25 cellular contexts compared by ENCODE assay signal in the genomic region with DNA sequence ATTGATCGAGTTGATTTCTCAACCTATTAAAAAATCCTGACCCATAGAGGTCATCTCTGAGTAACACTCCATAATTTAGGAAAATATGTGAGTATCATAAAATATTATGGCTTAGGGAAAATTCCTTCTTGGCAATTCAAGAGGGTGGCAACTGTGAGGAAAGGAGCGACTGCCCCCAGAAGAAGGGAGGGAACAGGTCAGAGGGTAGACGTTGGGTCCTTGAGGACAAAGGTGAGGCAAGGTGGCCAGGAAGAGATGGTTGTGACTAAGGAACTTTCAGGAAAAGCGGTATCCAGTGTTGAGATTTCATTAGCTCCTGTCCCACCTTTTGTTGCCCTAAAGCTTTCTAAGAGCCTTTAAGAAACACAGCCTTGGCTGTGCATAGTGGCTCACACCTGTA. TPM values are rescaled to one million over a fixed set of nuclear protein-coding genes. Genes with fewer than 3 reads are reported as not detected.
A peak's percentile ranks its signal among the peaks of the same experiment; 100 is the strongest.
DNase-seq lines count a peak whose midpoint lies in the region; ATAC-seq and TF ChIP-seq lines count a peak whose summit lies in the region.
"Had no signal": no experiment of that assay in that cellular context is flagged by ENCODE, and none has a peak within 500 bp of the region (broad histone marks: within the 10 kb centered on the region; RNA-seq: fewer than 3 reads in every experiment).

No MANE protein-coding gene starts in this region.

- no CpG with 5 or more reads among the region's 4 CpGs for WGBS in neuronal stem cell (ENCODE audit: extremely low coverage in 2 of 2, insufficient read length in 2 of 2, insufficient replicate concordance in 1 of 2), 2 donors

- no peak overlapping the region for H3K27ac Mint-ChIP-seq in activated CD4-positive, alpha-beta T cell treated with anti-CD3 and anti-CD28 coated beads, Interleukin-2, amount 10 ng/mL, durations not matched to agents 24 days and 14 days
- H3K27ac Mint-ChIP-seq: CD14-positive monocyte; CD4-positive, alpha-beta memory T cell; CD4-positive, CD25-positive, alpha-beta regulatory T cell had no signal

- H2BK12ac ChIP-seq in neuronal stem cell (ENCODE audit: low read length) = no peak overlapping the region

- no peak overlapping the region for H2AK5ac ChIP-seq in neuronal stem cell (ENCODE audit: low read depth, low read length)

- no peak overlapping the region for H2BK15ac ChIP-seq in neuronal stem cell (ENCODE audit: low read length)

- no peak overlapping the region for H2BK120ac ChIP-seq in neuronal stem cell (ENCODE audit: low read depth, low read length)

- no peak overlapping the region for H3K4me2 ChIP-seq in neuronal stem cell (ENCODE audit: insufficient read depth, low read length, poor library complexity, severe bottlenecking)
- H3K4me2 ChIP-seq: BLaER1 had no signal

- no peak overlapping the region for H2BK5ac ChIP-seq in neuronal stem cell (ENCODE audit: low read length)

- H3K23ac ChIP-seq in neuronal stem cell (ENCODE audit: low read depth, low read length, poor library complexity) = no peak overlapping the region

- intact Hi-C loops in left colon (cut with DNase I, micrococcal nuclease) = no loop called here
- intact Hi-C loops in mucosa of descending colon (cut with DNase I, micrococcal nuclease) = no loop called here
- intact Hi-C loops in activated CD4-positive, alpha-beta T cell treated with anti-CD3 and anti-CD28 coated beads, Interleukin-2, amount 10 ng/mL, durations not matched to agents 24 days and 14 days (cut with micrococcal nuclease) = no loop called here

- H4K8ac ChIP-seq in neuronal stem cell (ENCODE audit: low read depth, low read length) = no peak overlapping the region

- no peak overlapping the region for H3K27ac ChIP-seq in neuronal stem cell (replicated peaks; ENCODE audit: low read length)
- H3K27ac ChIP-seq: BLaER1 had no signal

- no peak overlapping the region for H3K4ac ChIP-seq in neuronal stem cell (ENCODE audit: low read length)

- no peak overlapping the region for H3K14ac ChIP-seq in neuronal stem cell (ENCODE audit: low read length)

- no peak overlapping the region for H3K18ac ChIP-seq in neuronal stem cell (ENCODE audit: low read length)

- peak overlapping the region; percentile 64 for H3K9ac ChIP-seq in neuronal stem cell (ENCODE audit: low read depth, low read length, poor library complexity)
- H3K9ac ChIP-seq: BLaER1 had no signal

- no peak overlapping the region for H2AFZ ChIP-seq in neuronal stem cell (ENCODE audit: low read length)

- H3K4me1 ChIP-seq in mucosa of descending colon (ENCODE audit: low read depth) = no peaks in the 10 kb centered on the region
- H3K4me1 ChIP-seq in neuronal stem cell (ENCODE audit: control insufficient read depth in 2 of 2, insufficient read depth in 1 of 2, low read depth in 1 of 2, low read length in 2 of 2) = no peaks in the 10 kb centered on the region
- H3K4me1 ChIP-seq: BE2C, BLaER1 had no signal

- no peaks in the 10 kb centered on the region for H3K9me3 Mint-ChIP-seq in activated CD4-positive, alpha-beta T cell treated with anti-CD3 and anti-CD28 coated beads, Interleukin-2, amount 10 ng/mL, durations not matched to agents 24 days and 14 days

- ATAC-seq in left colon (peak; percentile 66), mucosa of descending colon (peak; percentile 70)
- ATAC-seq: GM12878 had no signal

- DNase-seq in left colon = no peak
- DNase-seq in mucosa of descending colon = no peak
- no peak for DNase-seq in neuronal stem cell (ENCODE audit: low spot score)
- no peak for DNase-seq in cortex of kidney (lab: John Stamatoyannopoulos, UW)
- no peak for DNase-seq in D341Med (ENCODE audit: low spot score)
- DNase-seq in activated CD4-positive, alpha-beta T cell treated with anti-CD3 and anti-CD28 coated beads, Interleukin-2, amount 10 ng/mL, durations not matched to agents 24 days and 14 days = no peak
- no peak for DNase-seq in stimulated activated CD4-positive, alpha-beta T cell treated with anti-CD3 and anti-CD28 coated beads, Interleukin-2, amount 100 ng/mL, for 48 hours
- DNase-seq: 8988T; ACHN; BE2C; C1 segment of cervical spinal cord; CD4-positive, alpha-beta memory T cell; CD4-positive, CD25-positive, alpha-beta regulatory T cell; CD8-positive, alpha-beta memory T cell; COR-L47; DMS 273 treated with DMSO at 0.1 percent for 48 hours; DMS153; DMS53; DMS79; DND-41; EL; GDM1 had no signal

- no peak overlapping the region for H3K4me3 Mint-ChIP-seq in activated CD4-positive, alpha-beta T cell treated with anti-CD3 and anti-CD28 coated beads, Interleukin-2, amount 10 ng/mL, durations not matched to agents 24 days and 14 days
- H3K4me3 Mint-ChIP-seq: CD14-positive monocyte; CD4-positive, alpha-beta memory T cell; CD4-positive, CD25-positive, alpha-beta regulatory T cell; CD8-positive, alpha-beta memory T cell had no signal

- no peak for TF ChIP-seq CTCF in mucosa of descending colon (IDR thresholded peaks at IDR 0.05)

- H4K91ac ChIP-seq in neuronal stem cell (ENCODE audit: low read depth, low read length, poor library complexity) = no peak overlapping the region

- H3K36me3 Mint-ChIP-seq in activated CD4-positive, alpha-beta T cell treated with anti-CD3 and anti-CD28 coated beads, Interleukin-2, amount 10 ng/mL, durations not matched to agents 24 days and 14 days (ENCODE audit: low read depth) = no peaks in the 10 kb centered on the region
- H3K36me3 Mint-ChIP-seq: CD14-positive monocyte; CD4-positive, alpha-beta memory T cell; CD4-positive, CD25-positive, alpha-beta regulatory T cell; CD8-positive, alpha-beta memory T cell had no signal

- H3K79me1 ChIP-seq in neuronal stem cell (ENCODE audit: low read depth, low read length) = no peaks in the 10 kb centered on the region

- H3K4me3 ChIP-seq in mucosa of descending colon = no peak overlapping the region
- H3K4me3 ChIP-seq in neuronal stem cell (ENCODE audit: low read length in 2 of 2) = no peak overlapping the region
- H3K4me3 ChIP-seq: BLaER1, GM12878 had no signal

- H3K9me3 ChIP-seq in mucosa of descending colon (no peaks in the 10 kb centered on the region), neuronal stem cell (replicated peaks in 1 of 2; ENCODE audit: control insufficient read depth in 2 of 2, insufficient read depth in 1 of 2, low read depth in 1 of 2, low read length in 2 of 2) (no peaks in the 10 kb centered on the region)
- H3K9me3 ChIP-seq: BE2C, BLaER1 had no signal

- no peaks in the 10 kb centered on the region for H3K4me1 Mint-ChIP-seq in activated CD4-positive, alpha-beta T cell treated with anti-CD3 and anti-CD28 coated beads, Interleukin-2, amount 10 ng/mL, durations not matched to agents 24 days and 14 days
- H3K4me1 Mint-ChIP-seq: CD14-positive monocyte; CD4-positive, alpha-beta memory T cell had no signal

- H3K36me3 ChIP-seq in mucosa of descending colon (ENCODE audit: low read depth) (no peaks in the 10 kb centered on the region), neuronal stem cell (replicated peaks in 1 of 2; ENCODE audit: control insufficient read depth in 2 of 2, insufficient read depth in 2 of 2, low read length in 2 of 2) (no peaks in the 10 kb centered on the region)
- H3K36me3 ChIP-seq: BE2C, BLaER1 had no signal

- no peaks in the 10 kb centered on the region for H3K27me3 Mint-ChIP-seq in activated CD4-positive, alpha-beta T cell treated with anti-CD3 and anti-CD28 coated beads, Interleukin-2, amount 10 ng/mL, durations not matched to agents 24 days and 14 days
- H3K27me3 Mint-ChIP-seq: CD4-positive, CD25-positive, alpha-beta regulatory T cell had no signal

- H3K27me3 ChIP-seq in neuronal stem cell (ENCODE audit: control insufficient read depth in 3 of 3, insufficient read depth in 3 of 3, low read depth in 1 of 3, low read length in 3 of 3) = peaks cover 0 to 7% (median 0%) of the 10 kb centered on the region in 3 experiments
- H3K27me3 ChIP-seq: BE2C, BLaER1 had no signal

RNA-seq across cellular contexts. Expression of a gene that starts 10.5 kb away (rescaled TPM):
- 10 to 100 TPM; 61.3 to 78.5 TPM for total RNA-seq in left colon
- total RNA-seq in mucosa of descending colon = 100 to 1,000 TPM in 1 of 3 donors, 10 to 100 TPM in 2; 68.1 to 112 (median 88.9) TPM
- 18.3 TPM for polyA plus RNA-seq in neuronal stem cell (2013, experiment 1 of 2)
- 17.8 TPM for polyA plus RNA-seq in neuronal stem cell (2013, experiment 2 of 2)
- total RNA-seq in activated CD4-positive, alpha-beta T cell treated with anti-CD3 and anti-CD28 coated beads, Interleukin-2, amount 10 ng/mL, durations not matched to agents 24 days and 14 days = 2.3 and 3.8 TPM in 2 replicates
- polyA plus RNA-seq: CD14-positive monocyte; CD4-positive, CD25-positive, alpha-beta regulatory T cell had no signal

Comparison
In these comparisons a context has a peak if more than half of its experiments do, and no peak if none do; other contexts are left out.
1. RNA of a gene that starts 10.5 kb away (total RNA-seq): 68.1 to 112 TPM in mucosa of descending colon and 61.3 to 78.5 TPM in left colon; 2.3 to 3.8 TPM in activated CD4-positive, alpha-beta T cell treated with anti-CD3 and anti-CD28 coated beads, Interleukin-2, amount 10 ng/mL, durations not matched to agents 24 days and 14 days; every median in the first group is over 10 times any median in the second.